Comparison of ENCODE assay signal across 8 cellular contexts in genomic region chr7:149459201-149459539, GRCh38. TPM values are rescaled to one million over a fixed set of nuclear protein-coding genes. Genes with fewer than 3 reads are reported as not detected.
DNase-seq lines count a peak whose midpoint lies in the region; TF ChIP-seq lines count a peak whose summit lies in the region.

No MANE protein-coding gene starts in this region.

- no peaks in the 10 kb centered on the region for H3F3A ChIP-seq in GM23248 (ENCODE audit: insufficient read depth)

- no peak for TF ChIP-seq POLR2A in sigmoid colon (IDR thresholded peaks at IDR 0.05)

- no peak for TF ChIP-seq EP300 in sigmoid colon (IDR thresholded peaks at IDR 0.05)

- H2AFZ ChIP-seq in GM23248 = peak overlapping the region; percentile 76

- H4K20me1 ChIP-seq in GM23248 (ENCODE audit: insufficient read depth) = no peaks in the 10 kb centered on the region

- H3K9me3 ChIP-seq in GM23248 (ENCODE audit: low read depth) = no peaks in the 10 kb centered on the region
- no peaks in the 10 kb centered on the region for H3K9me3 ChIP-seq in SK-N-MC (ENCODE audit: low read depth, low read length)
- no peaks in the 10 kb centered on the region for H3K9me3 ChIP-seq in sigmoid colon

- H3K27ac ChIP-seq in GM23248 (peak overlapping the region; percentile 27; the same call in 1 of the 2 replicates), SK-N-MC (no peak overlapping the region), sigmoid colon (peak overlapping the region in 2 of 4 donors; percentile 40 to 62)

- intact Hi-C loops in sigmoid colon (cut with DNase I) = no loop called here

- H3K4me1 ChIP-seq in GM23248 (ENCODE audit: insufficient read depth) (0 out of 2 replicates have a peak, but pooled peaks cover 3% of the 10 kb centered on the region), sigmoid colon (peaks cover 0 to 26% (median 22%) of the 10 kb centered on the region in 4 donors)

- peaks cover 57% of the 10 kb centered on the region for H3K79me2 ChIP-seq in GM23248 (ENCODE audit: insufficient read depth)

- in situ Hi-C loops in GM23248 (cut with MboI) = no loop called here

- peak overlapping the region; percentile 76 for H3K4me2 ChIP-seq in GM23248 (ENCODE audit: unreplicated experiment)

- H3K9ac ChIP-seq in GM23248 (peak overlapping the region; percentile 82), SK-N-MC (ENCODE audit: insufficient read length) (peak overlapping the region; percentile 66)

- no peak for TF ChIP-seq CTCF in foreskin fibroblast (IDR thresholded peaks at IDR 0.05; ENCODE audit: low read depth, low read length)
- TF ChIP-seq CTCF in sigmoid colon (IDR thresholded peaks at IDR 0.05) = no peak

- H3K4me3 ChIP-seq in GM23248 (peak overlapping the region; percentile 82), SK-N-MC (peak overlapping the region; percentile 75), foreskin fibroblast (ENCODE audit: low read depth in 1 of 2, low read length in 2 of 2) (peak overlapping the region; percentile 53 to 54), sigmoid colon (peak overlapping the region; percentile 37 to 72 (median 62))

- WGBS in GM23248 (ENCODE audit: low coverage in 1 of 2, low lambda C conversion rate in 2 of 2, missing lambda C conversion rate in 2 of 2), 2 experiments = 5 to 17% methylated on average over 5 to 17 of the region's 17 CpGs
- WGBS in sigmoid colon, 2 donors = 10 to 45% methylated on average over 17 of the region's 17 CpGs

- H3K9me2 ChIP-seq in GM23248 (ENCODE audit: insufficient read depth) = no peaks in the 10 kb centered on the region

- DNase-seq in GM23248 (peak; percentile 24), SK-N-MC (ENCODE audit: low read depth, low spot score) (no peak), foreskin fibroblast (no peak), sigmoid colon (no peak), SW 1271 (lab: John Stamatoyannopoulos, UW) (no peak), GM19238 (ENCODE audit: insufficient read length, low spot score) (no peak), NCI-H2107 treated with DMSO at 0.1 percent for 48 hours (lab: John Stamatoyannopoulos, UW; ENCODE audit: unreplicated experiment) (no peak), NCI-H345 treated with DMSO at 0.1 percent for 48 hours (lab: John Stamatoyannopoulos, UW; ENCODE audit: unreplicated experiment) (no peak)

- no peaks in the 10 kb centered on the region for H3K36me3 ChIP-seq in GM23248 (ENCODE audit: low read depth)
- H3K36me3 ChIP-seq in SK-N-MC (ENCODE audit: insufficient read depth, low read length) = peaks cover 17% of the 10 kb centered on the region; the same call in 1 of the 2 replicates
- H3K36me3 ChIP-seq in sigmoid colon = peaks cover 0 to 16% (median 14%) of the 10 kb centered on the region in 4 donors

- H3K27me3 ChIP-seq in GM23248 (replicated peaks; ENCODE audit: insufficient read depth) (no peaks in the 10 kb centered on the region), sigmoid colon (no peaks in the 10 kb centered on the region)

RNA-seq across cellular contexts. Expression of gene ZNF777, which starts 1.7 kb away (rescaled TPM):
- 9.7 and 10.4 TPM in 2 replicates for total RNA-seq in GM23248 (2014; rRNA removed; shearing (Covaris generic))
- polyA plus RNA-seq in GM23248 (2016; fragmentation: Nextera tagmentation; extraction: Ambion mirVana) (2.1 and 2.2 TPM in 2 replicates), sigmoid colon (1 to 10 TPM; 4.2 to 8.8 (median 7.2) TPM)
- 1 to 10 TPM; 5.7 to 7.7 (median 6.6) TPM for total RNA-seq in sigmoid colon

RNA-seq across cellular contexts. Expression of gene ZNF746, which starts 38.4 kb away (rescaled TPM):
- total RNA-seq in GM23248 (2014; rRNA removed; shearing (Covaris generic)) = 17.8 and 20.6 TPM in 2 replicates
- polyA plus RNA-seq in GM23248 (2016; fragmentation: Nextera tagmentation; extraction: Ambion mirVana) = 9.0 and 9.7 TPM in 2 replicates
- total RNA-seq in sigmoid colon = 10 to 100 TPM; 16.4 to 18.9 (median 17.7) TPM
- polyA plus RNA-seq in sigmoid colon = 1 to 10 TPM; 4.2 to 9.4 (median 4.4) TPM
